ENCODE assay signal across 22 cellular contexts in genomic region chr22:49503896-49504521, GRCh38.
DNase-seq lines count a peak whose midpoint lies in the region; ATAC-seq, FAIRE-seq and TF ChIP-seq lines count a peak whose summit lies in the region.
"Had no signal": no experiment of that assay in that cellular context is flagged by ENCODE, and none has a peak within 500 bp of the region (broad histone marks: within the 10 kb centered on the region; RNA-seq: fewer than 3 reads in every experiment).

No MANE protein-coding gene starts in this region.

- no peak overlapping the region for H3K23ac ChIP-seq in neuronal stem cell (ENCODE audit: low read depth, low read length, poor library complexity)

- no peak for TF ChIP-seq CTCF in mammary epithelial cell (conservative IDR thresholded peaks at IDR 0.05 in 1 of 2, IDR thresholded peaks at IDR 0.05 in 1 of 2; ENCODE audit: extremely low read depth in 1 of 2, insufficient read depth in 1 of 2, low read depth in 1 of 2, low read length in 2 of 2)

- H2AK5ac ChIP-seq in neuronal stem cell (ENCODE audit: low read depth, low read length), result no peak overlapping the region

- no peak overlapping the region for H2BK120ac ChIP-seq in neuronal stem cell (ENCODE audit: low read depth, low read length)

- CTCF ChIA-PET in mammary epithelial cell (lab: Charles Lee; ENCODE audit: low non-redundant PET), result no interaction called here

- H2BK12ac ChIP-seq in neuronal stem cell (ENCODE audit: low read length), result no peak overlapping the region

- H3K4ac ChIP-seq in neuronal stem cell (ENCODE audit: low read length), result peak overlapping the region; percentile 24

- no peaks in the 10 kb centered on the region for H3K27me3 ChIP-seq in neuronal stem cell (ENCODE audit: control insufficient read depth in 3 of 3, insufficient read depth in 3 of 3, low read depth in 1 of 3, low read length in 3 of 3)
- no peaks in the 10 kb centered on the region for H3K27me3 ChIP-seq in mammary epithelial cell (ENCODE audit: insufficient read depth, low read length)
- H3K27me3 ChIP-seq: BE2C, body of pancreas, foreskin keratinocyte, upper lobe of left lung had no signal

- peak overlapping the region; percentile 55 for H3K18ac ChIP-seq in neuronal stem cell (ENCODE audit: low read length)

- WGBS in neuronal stem cell (ENCODE audit: extremely low coverage in 2 of 2, insufficient read length in 2 of 2, insufficient replicate concordance in 1 of 2), 2 donors, result no CpG with 5 or more reads among the region's 6 CpGs
- WGBS in mammary epithelial cell (ENCODE audit: low coverage, missing lambda C conversion rate), result 31% methylated on average over 6 of the region's 6 CpGs

- no peak overlapping the region for H4K91ac ChIP-seq in neuronal stem cell (ENCODE audit: low read depth, low read length, poor library complexity)

- no peak overlapping the region for H2BK15ac ChIP-seq in neuronal stem cell (ENCODE audit: low read length)

- H3K36me3 ChIP-seq in neuronal stem cell (replicated peaks in 1 of 2; ENCODE audit: control insufficient read depth in 2 of 2, insufficient read depth in 2 of 2, low read length in 2 of 2) (no peaks in the 10 kb centered on the region), mammary epithelial cell (ENCODE audit: insufficient read depth, low read length) (no peaks in the 10 kb centered on the region)
- H3K36me3 ChIP-seq: BE2C, upper lobe of left lung had no signal

- H3K9me3 ChIP-seq in neuronal stem cell (replicated peaks in 1 of 2; ENCODE audit: control insufficient read depth in 2 of 2, insufficient read depth in 1 of 2, low read depth in 1 of 2, low read length in 2 of 2), result peaks cover 0 to 1% of the 10 kb centered on the region in 2 donors
- H3K9me3 ChIP-seq in mammary epithelial cell (replicated peaks; ENCODE audit: insufficient read depth, low read length), result peaks cover 28% of the 10 kb centered on the region
- H3K9me3 ChIP-seq: body of pancreas, upper lobe of left lung had no signal

- H4K8ac ChIP-seq in neuronal stem cell (ENCODE audit: low read depth, low read length), result no peak overlapping the region

- peak; percentile 24 for FAIRE-seq in GM18507 (lab: Jason Lieb, UNC)

- no peaks in the 10 kb centered on the region for H4K20me1 ChIP-seq in mammary epithelial cell (ENCODE audit: insufficient read depth, low read length)

- in situ Hi-C loops in mammary epithelial cell (cut with MboI; ENCODE audit: low sequenced_read_pairs in 2 of 2), result no loop called here

- H3K4me2 ChIP-seq in neuronal stem cell (ENCODE audit: insufficient read depth, low read length, poor library complexity, severe bottlenecking) (no peak overlapping the region), mammary epithelial cell (ENCODE audit: insufficient read depth, low read depth, low read length) (no peak overlapping the region)

- H3K4me3 ChIP-seq in neuronal stem cell (ENCODE audit: low read length in 2 of 2), result no peak overlapping the region
- H3K4me3 ChIP-seq in mammary epithelial cell (replicated peaks in 1 of 3; ENCODE audit: insufficient read depth in 1 of 3, low read depth in 2 of 3, low read length in 3 of 3), result no peak overlapping the region
- H3K4me3 ChIP-seq: body of pancreas, GM23248, SK-N-MC, upper lobe of left lung had no signal

- peak; percentile 62 for ATAC-seq in HG02642 (IDR thresholded peaks at IDR 0.05; ENCODE audit: poor library complexity, unreplicated experiment)
- ATAC-seq in HG03280 (IDR thresholded peaks at IDR 0.05; ENCODE audit: unreplicated experiment), result no peak
- ATAC-seq: body of pancreas, foreskin keratinocyte, left colon, Panc1 had no signal

- H2BK5ac ChIP-seq in neuronal stem cell (ENCODE audit: low read length), result no peak overlapping the region

- H3K14ac ChIP-seq in neuronal stem cell (ENCODE audit: low read length), result no peak overlapping the region

- DNase-seq in GM18507 (ENCODE audit: extremely low spot score, insufficient read length, low read depth) (no peak), MV-4-11 (lab: John Stamatoyannopoulos, UW) (peak; percentile 54), neuronal stem cell (ENCODE audit: low spot score) (no peak), mammary epithelial cell (no peak), T1000 (lab: John Stamatoyannopoulos, UW) (no peak), HuH-7 (ENCODE audit: low spot score) (no peak)
- DNase-seq: activated CD4-positive, alpha-beta T cell treated with anti-CD3 and anti-CD28 coated beads, Interleukin-2, amount 10 ng/mL, durations not matched to agents 7 days and 5 days; BE2C; body of pancreas; cortex of kidney; foreskin keratinocyte; GM23248; left colon; midbrain; NCI-H1105 treated with DMSO at 0.1 percent for 48 hours; NCI-H526 treated with DMSO at 0.1 percent for 48 hours; stimulated activated naive CD4-positive, alpha-beta T cell treated with Interleukin-2 at 50 U/mL for 16 hours; upper lobe of left lung had no signal

- no peak overlapping the region for H3K9ac ChIP-seq in neuronal stem cell (ENCODE audit: low read depth, low read length, poor library complexity)
- H3K9ac ChIP-seq in mammary epithelial cell (ENCODE audit: insufficient read depth, low read length), result no peak overlapping the region
- H3K9ac ChIP-seq: GM23248 had no signal

- dilution Hi-C loops in mammary epithelial cell (cut with HindIII; ENCODE audit: low sequenced_read_pairs), result no loop called here

- intact Hi-C loops in mammary epithelial cell (cut with micrococcal nuclease), result no loop called here

- no peaks in the 10 kb centered on the region for H3K79me1 ChIP-seq in neuronal stem cell (ENCODE audit: low read depth, low read length)

- H3K4me1 ChIP-seq in neuronal stem cell (ENCODE audit: control insufficient read depth in 2 of 2, insufficient read depth in 1 of 2, low read depth in 1 of 2, low read length in 2 of 2) (no peaks in the 10 kb centered on the region), mammary epithelial cell (ENCODE audit: insufficient read depth, low read length) (no peaks in the 10 kb centered on the region)
- H3K4me1 ChIP-seq: BE2C, body of pancreas, foreskin keratinocyte, upper lobe of left lung had no signal

- no TSS peak for BruUV-seq in mammary epithelial cell (replicated peaks; lab: Mats Ljungman, UMichigan)

- no peak overlapping the region for H2AFZ ChIP-seq in neuronal stem cell (ENCODE audit: low read length)
- no peak overlapping the region for H2AFZ ChIP-seq in mammary epithelial cell (ENCODE audit: low read depth, low read length)
- H2AFZ ChIP-seq: GM23248 had no signal

- no peaks in the 10 kb centered on the region for H3K79me2 ChIP-seq in mammary epithelial cell (ENCODE audit: insufficient read depth, low read length)

- no peak overlapping the region for H3K27ac ChIP-seq in neuronal stem cell (replicated peaks; ENCODE audit: low read length)
- H3K27ac ChIP-seq in mammary epithelial cell (ENCODE audit: insufficient read depth, low read depth, low read length), result no peak overlapping the region
- H3K27ac ChIP-seq: body of pancreas, foreskin keratinocyte, GM23248, SK-N-MC, upper lobe of left lung had no signal
